In the genomic region with DNA sequence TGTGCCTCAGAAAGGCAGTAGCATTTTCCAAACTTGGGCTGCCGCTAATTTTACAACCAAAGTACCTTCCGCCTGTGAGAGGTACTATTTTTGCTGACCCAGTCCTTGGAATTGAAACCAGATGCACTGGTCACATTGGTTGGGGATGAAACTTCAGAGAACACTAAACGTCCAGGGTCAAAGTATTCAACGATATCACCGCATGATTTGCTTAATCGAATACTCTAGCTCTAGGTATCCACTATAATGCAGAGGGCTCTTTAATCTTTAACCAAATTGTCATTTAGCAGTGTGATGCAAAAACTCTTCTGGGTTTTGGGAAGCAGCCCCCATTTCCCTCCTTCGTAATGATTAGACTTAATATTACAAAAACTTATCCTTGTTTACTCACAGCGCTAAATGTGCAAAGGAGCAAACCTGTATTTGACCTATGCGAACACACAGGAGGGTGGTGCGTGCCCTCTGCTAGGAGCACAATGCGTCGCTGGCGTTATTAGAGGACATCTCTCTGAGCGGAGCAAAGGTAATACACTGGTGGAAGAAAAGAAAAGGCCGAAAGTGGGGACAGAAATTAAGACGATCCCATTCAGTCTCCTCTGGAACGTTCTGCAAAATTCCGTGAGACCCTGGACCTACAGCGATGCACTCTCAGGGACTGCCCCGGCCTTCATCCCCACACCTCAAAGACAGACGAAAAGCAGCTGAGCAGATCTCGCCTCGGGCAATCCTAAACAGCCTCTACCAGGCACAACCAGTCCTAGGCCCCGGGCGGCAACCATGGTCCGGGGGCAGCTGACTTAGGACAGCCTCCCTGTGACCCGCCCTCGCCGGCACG, we compare ENCODE assay signal across 8 cellular contexts. TPM values are rescaled to one million over a fixed set of nuclear protein-coding genes. Genes with fewer than 3 reads are reported as not detected.
DNase-seq lines count a peak whose midpoint lies in the region; ATAC-seq and TF ChIP-seq lines count a peak whose summit lies in the region.

No MANE protein-coding gene starts in this region.

- POLR2A ChIA-PET in RWPE1 (lab: Yijun Ruan, JAX; ENCODE audit: low non-redundant PET), result no interaction called here

- DNase-seq in GM06990 (ENCODE audit: extremely low read depth, insufficient read length) (no peak), RWPE1 (ENCODE audit: low spot score) (no peak), fibroblast of mammary gland (ENCODE audit: low read depth) (no peak), prostate gland (ENCODE audit: low spot score) (no peak), NCI-H2107 (lab: John Stamatoyannopoulos, UW) (no peak), SHP77 treated with DMSO at 0.1 percent for 48 hours (lab: John Stamatoyannopoulos, UW) (no peak)

- H3K36me3 ChIP-seq in GM06990 (ENCODE audit: control insufficient read depth, insufficient read depth, low read length) (no peaks in the 10 kb centered on the region), prostate gland (no peaks in the 10 kb centered on the region)

- no peak for ATAC-seq in HG03159 (IDR thresholded peaks at IDR 0.05; ENCODE audit: unreplicated experiment)
- ATAC-seq in GM18868 (IDR thresholded peaks at IDR 0.05; ENCODE audit: unreplicated experiment), result no peak

- H3K27me3 ChIP-seq in GM06990 (replicated peaks; ENCODE audit: control insufficient read depth, insufficient read depth, low read length), result no peaks in the 10 kb centered on the region; the same call in none of the 2 replicates
- H3K27me3 ChIP-seq in prostate gland (replicated peaks; ENCODE audit: insufficient read depth), result no peaks in the 10 kb centered on the region

- 37% methylated on average over 26 of the region's 30 CpGs for WGBS in prostate gland

- H3K27ac ChIP-seq in RWPE1, result peak overlapping the region; percentile 69
- peak overlapping the region; percentile 83 to 84 for H3K27ac ChIP-seq in prostate gland

- CTCF ChIA-PET in RWPE1 (lab: Yijun Ruan, JAX), result interaction anchor here (1.2 kb wide), 1 partner anchor 23 kb away, joined by 5 read pairs; no protein-coding TSS in a partner anchor

- peak overlapping the region; percentile 62 for H3K4me3 ChIP-seq in GM06990 (replicated peaks; ENCODE audit: low read depth, low read length)
- peak overlapping the region; percentile 56 for H3K4me3 ChIP-seq in fibroblast of mammary gland (ENCODE audit: control insufficient read depth, low read depth, low read length)
- peak overlapping the region; percentile 61 to 77 for H3K4me3 ChIP-seq in prostate gland

- H3K4me1 ChIP-seq in prostate gland (replicated peaks), result peaks cover 4% of the 10 kb centered on the region

- no peak for TF ChIP-seq POLR2A in prostate gland (IDR thresholded peaks at IDR 0.05)

- H3K9me3 ChIP-seq in prostate gland, result no peaks in the 10 kb centered on the region

- intact Hi-C loops in prostate gland (cut with DNase I), result loop anchor here (1.0 to 5.0 kb wide), 6 partner anchors 23 to 350 kb away; a partner anchor contains a TSS

- no peak for TF ChIP-seq CTCF in GM06990 (IDR thresholded peaks at IDR 0.05; ENCODE audit: insufficient read depth, low read length, poor library complexity, severe bottlenecking)
- no peak for TF ChIP-seq CTCF in RWPE1 (conservative IDR thresholded peaks at IDR 0.05; ENCODE audit: low read depth)
- TF ChIP-seq CTCF in fibroblast of mammary gland (conservative IDR thresholded peaks at IDR 0.05; ENCODE audit: control insufficient read depth, insufficient read depth, low read depth, low read length), result no peak
- TF ChIP-seq CTCF in prostate gland (IDR thresholded peaks at IDR 0.05), result no peak

RNA-seq across cellular contexts. Expression of a gene that starts 0.9 kb away (rescaled TPM):
- 10 to 100 TPM; 21.9 to 30.1 TPM for total RNA-seq in prostate gland
